Comparison of ENCODE assay signal across 17 cellular contexts in genomic region chr1:3657096-3657475, GRCh38. TPM values are rescaled to one million over a fixed set of nuclear protein-coding genes. Genes with fewer than 3 reads are reported as not detected.
DNase-seq lines count a peak whose midpoint lies in the region; ATAC-seq and TF ChIP-seq lines count a peak whose summit lies in the region.
"Had no signal": no experiment of that assay in that cellular context is flagged by ENCODE, and none has a peak within 500 bp of the region (broad histone marks: within the 10 kb centered on the region; RNA-seq: fewer than 3 reads in every experiment).

No MANE protein-coding gene starts in this region.

- H3K27me3 ChIP-seq in A673 (replicated peaks; ENCODE audit: insufficient read depth, low read depth, low read length, poor library complexity) = peaks cover 2% of the 10 kb centered on the region
- H3K27me3 ChIP-seq in lower lobe of right lung (ENCODE audit: low read depth) = peaks cover 45% of the 10 kb centered on the region

- TF ChIP-seq CTCF in A673 (conservative IDR thresholded peaks at IDR 0.05; ENCODE audit: low read depth, low read length) (no peak), lower lobe of right lung (IDR thresholded peaks at IDR 0.05) (no peak)

- no TSS peak for BruUV-seq in A673 (replicated peaks; lab: Mats Ljungman, UMichigan)

- ATAC-seq in GM18873 (IDR thresholded peaks at IDR 0.05; ENCODE audit: low FRiP score, unreplicated experiment) = peak; percentile 7
- ATAC-seq in HG02610 (IDR thresholded peaks at IDR 0.05; ENCODE audit: unreplicated experiment) = peak; percentile 20
- ATAC-seq in HG03432 (IDR thresholded peaks at IDR 0.05; ENCODE audit: unreplicated experiment) = no peak
- ATAC-seq in HG03095 (IDR thresholded peaks at IDR 0.05; ENCODE audit: unreplicated experiment) = no peak
- ATAC-seq in lower lobe of right lung = no peak
- ATAC-seq: CD8-positive, alpha-beta T cell had no signal

- intact Hi-C loops in A673 (cut with micrococcal nuclease; ENCODE audit: unreplicated experiment) (no loop called here), lower lobe of right lung (cut with DNase I) (no loop called here)

- H3K27ac ChIP-seq in A673 (ENCODE audit: low read depth, low read length, poor library complexity, severe bottlenecking) = peak overlapping the region; percentile 64
- no peak overlapping the region for H3K27ac ChIP-seq in lower lobe of right lung
- H3K27ac ChIP-seq: left ventricle myocardium inferior, PC-9, SK-N-MC had no signal

- H3K9me3 ChIP-seq in A673 (ENCODE audit: low read depth, low read length, poor library complexity, severe bottlenecking) (no peaks in the 10 kb centered on the region), lower lobe of right lung (no peaks in the 10 kb centered on the region)
- H3K9me3 ChIP-seq: left ventricle myocardium inferior had no signal

- peaks cover 18% of the 10 kb centered on the region for H3K4me1 ChIP-seq in A673 (ENCODE audit: insufficient read depth, low read length, poor library complexity, severe bottlenecking)
- peaks cover 8% of the 10 kb centered on the region for H3K4me1 ChIP-seq in lower lobe of right lung

- POLR2A ChIA-PET in A673 (lab: Charles Lee; ENCODE audit: low non-redundant PET) = no interaction called here

- H3K36me3 ChIP-seq in A673 (ENCODE audit: insufficient read depth, low read length, poor library complexity, severe bottlenecking) = no peaks in the 10 kb centered on the region
- H3K36me3 ChIP-seq in lower lobe of right lung = no peaks in the 10 kb centered on the region
- H3K36me3 ChIP-seq: left ventricle myocardium inferior had no signal

- DNase-seq in A673 (ENCODE audit: low spot score) (no peak), NCI-H69 (lab: John Stamatoyannopoulos, UW) (peak; percentile 49), NCI-H2107 (lab: John Stamatoyannopoulos, UW) (no peak), lower lobe of right lung (no peak)
- DNase-seq: activated CD4-positive, alpha-beta T cell treated with anti-CD3 and anti-CD28 coated beads, Interleukin-2, amount 10 ng/mL, durations not matched to agents 7 days and 5 days; CD8-positive, alpha-beta T cell; NCI-H187; NCI-H524; PC-9; stimulated activated naive CD4-positive, alpha-beta T cell had no signal

- CTCF ChIA-PET in A673 (lab: Charles Lee) = no interaction called here

- H3K4me3 ChIP-seq in A673 (ENCODE audit: low read depth, low read length, poor library complexity, severe bottlenecking) (no peak overlapping the region), lower lobe of right lung (no peak overlapping the region)
- H3K4me3 ChIP-seq: left ventricle myocardium inferior, PC-9, SK-N-MC, smooth muscle cell had no signal

RNA-seq across cellular contexts. Expression of gene TP73, which starts 4.8 kb away (rescaled TPM):
- total RNA-seq in A673 (2021) (10.0 and 12.3 TPM in 2 replicates), lower lobe of right lung (3.6 TPM)
- total RNA-seq: CD8-positive, alpha-beta T cell had no signal

RNA-seq across cellular contexts. Expression of gene WRAP73, which starts 7.2 kb away (rescaled TPM):
- 41.2 and 41.8 TPM in 2 replicates for total RNA-seq in A673 (2021)
- 22.5 TPM for total RNA-seq in lower lobe of right lung

RNA-seq across cellular contexts. Expression of gene TPRG1L, which starts 32.3 kb away (rescaled TPM):
- total RNA-seq in A673 (2021) = 13.4 and 13.7 TPM in 2 replicates
- 46.1 TPM for total RNA-seq in lower lobe of right lung

RNA-seq across cellular contexts. Expression of gene MEGF6, which starts 45.8 kb away (rescaled TPM):
- total RNA-seq in A673 (2021) = 2.8 and 7.8 TPM in 2 replicates
- 57.1 TPM for total RNA-seq in lower lobe of right lung

Comparison
In these comparisons a context has a peak if more than half of its experiments do, and no peak if none do; other contexts are left out.
1. ATAC-seq: peak in GM18873 (single experiment) and HG02610 (single experiment); none in HG03432 (single experiment), HG03095 (single experiment) and lower lobe of right lung (0 of 2).